In the genomic region with DNA sequence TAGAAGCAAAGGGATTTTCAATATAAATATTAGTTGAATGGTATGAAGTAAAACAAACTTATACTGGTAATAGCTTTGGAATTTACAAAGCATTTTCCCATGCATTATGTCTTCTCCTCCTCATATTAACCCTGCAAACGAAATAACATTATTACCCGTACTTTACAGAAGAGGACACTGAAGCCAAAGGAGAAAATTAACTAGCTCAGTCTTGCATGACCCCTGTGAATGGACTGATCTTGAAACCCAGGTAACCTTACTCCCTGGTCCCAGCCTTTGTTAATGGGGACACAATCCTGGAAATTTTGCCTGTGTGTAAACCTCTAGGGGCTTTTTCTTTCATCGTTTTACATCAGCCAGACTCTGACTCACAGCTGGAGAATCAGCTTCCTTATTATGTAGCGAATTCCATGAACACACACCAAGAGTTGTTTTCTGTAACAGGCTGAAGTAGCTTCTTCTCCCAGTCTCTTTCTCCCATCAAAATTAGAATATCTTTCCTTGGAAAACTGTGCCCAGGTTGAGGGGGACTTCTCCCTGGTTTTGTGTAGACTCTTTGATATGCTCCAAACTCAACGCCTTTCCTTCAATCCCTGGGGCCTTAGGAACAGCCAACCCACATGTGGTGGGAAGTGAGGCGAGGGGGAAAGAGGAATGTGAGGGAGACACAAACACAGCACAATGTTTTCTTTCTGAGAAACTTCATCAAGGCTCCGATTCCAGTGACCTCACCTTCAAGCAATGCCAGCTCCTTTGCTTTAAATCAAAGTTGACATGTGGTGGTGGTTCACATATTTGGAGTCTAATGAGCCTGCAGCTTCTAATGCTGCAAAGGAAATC, we compare ENCODE assay signal across 10 cellular contexts.
DNase-seq lines count a peak whose midpoint lies in the region; ATAC-seq and TF ChIP-seq lines count a peak whose summit lies in the region.
"Had no signal": no experiment of that assay in that cellular context is flagged by ENCODE, and none has a peak within 500 bp of the region (broad histone marks: within the 10 kb centered on the region; RNA-seq: fewer than 3 reads in every experiment).

No MANE protein-coding gene starts in this region.

- POLR2A ChIA-PET in GM10248 (lab: Yijun Ruan, JAX) = no interaction called here

- DNase-seq in A172 (ENCODE audit: low spot score) (peak; percentile 99), brain pericyte (ENCODE audit: low read depth, low spot score) (peak; percentile 65), kidney tubule cell (ENCODE audit: low spot score) (peak; percentile 99), GM10248 (ENCODE audit: extremely low spot score) (no peak), COR-L47 (lab: John Stamatoyannopoulos, UW) (no peak)
- DNase-seq in activated naive CD4-positive, alpha-beta T cell treated with anti-CD3 and anti-CD28 coated beads, Interleukin-2, amount 50 U/mL, for 16 hours = no peak

- peaks cover 11% of the 10 kb centered on the region; the same call in 1 of the 2 replicates for H3K9me3 ChIP-seq in HUES64 (ENCODE audit: insufficient read depth, low read depth, low read length)
- H3K9me3 ChIP-seq: tibial nerve had no signal

- CTCF ChIA-PET in GM10248 (lab: Yijun Ruan, JAX) = no interaction called here

- TF ChIP-seq CTCF in GM10248 (IDR thresholded peaks at IDR 0.05; ENCODE audit: control extremely low read depth, extremely low read depth, low read depth, missing control alignments) = no peak

- no peaks in the 10 kb centered on the region for H3K27me3 ChIP-seq in HUES64 (ENCODE audit: insufficient read depth, low read length)
- H3K27me3 ChIP-seq: tibial nerve had no signal

- H3K4me3 ChIP-seq in HUES64 (ENCODE audit: low read length) = no peak overlapping the region
- H3K4me3 ChIP-seq: tibial nerve had no signal

- H3K9ac ChIP-seq in HUES64 (ENCODE audit: low read depth, low read length) = peak overlapping the region; percentile 42; the same call in 1 of the 2 replicates

- H3K36me3 ChIP-seq in HUES64 (ENCODE audit: insufficient read depth, low read length) = no peaks in the 10 kb centered on the region
- H3K36me3 ChIP-seq: tibial nerve had no signal

- no peak overlapping the region for H3K27ac ChIP-seq in HUES64 (ENCODE audit: low read depth, low read length)
- H3K27ac ChIP-seq: C4-2B had no signal

- 78% methylated on average over 7 of the region's 7 CpGs for WGBS in HUES64

- no peak for ATAC-seq in GM21381 (IDR thresholded peaks at IDR 0.05; ENCODE audit: unreplicated experiment)

- no peaks in the 10 kb centered on the region; the same call in 1 of the 2 replicates for H3K4me1 ChIP-seq in HUES64 (ENCODE audit: insufficient read depth, low read length)

Comparison
In these comparisons a context has a peak if more than half of its experiments do, and no peak if none do; other contexts are left out.
1. DNase-seq: peak in A172 (single experiment), brain pericyte (single experiment) and kidney tubule cell (single experiment); none in GM10248 (single experiment), activated naive CD4-positive, alpha-beta T cell treated with anti-CD3 and anti-CD28 coated beads, Interleukin-2, amount 50 U/mL, for 16 hours (single experiment) and COR-L47 (single experiment).